Comparison of ENCODE assay signal across 10 cellular contexts in the genomic region with DNA sequence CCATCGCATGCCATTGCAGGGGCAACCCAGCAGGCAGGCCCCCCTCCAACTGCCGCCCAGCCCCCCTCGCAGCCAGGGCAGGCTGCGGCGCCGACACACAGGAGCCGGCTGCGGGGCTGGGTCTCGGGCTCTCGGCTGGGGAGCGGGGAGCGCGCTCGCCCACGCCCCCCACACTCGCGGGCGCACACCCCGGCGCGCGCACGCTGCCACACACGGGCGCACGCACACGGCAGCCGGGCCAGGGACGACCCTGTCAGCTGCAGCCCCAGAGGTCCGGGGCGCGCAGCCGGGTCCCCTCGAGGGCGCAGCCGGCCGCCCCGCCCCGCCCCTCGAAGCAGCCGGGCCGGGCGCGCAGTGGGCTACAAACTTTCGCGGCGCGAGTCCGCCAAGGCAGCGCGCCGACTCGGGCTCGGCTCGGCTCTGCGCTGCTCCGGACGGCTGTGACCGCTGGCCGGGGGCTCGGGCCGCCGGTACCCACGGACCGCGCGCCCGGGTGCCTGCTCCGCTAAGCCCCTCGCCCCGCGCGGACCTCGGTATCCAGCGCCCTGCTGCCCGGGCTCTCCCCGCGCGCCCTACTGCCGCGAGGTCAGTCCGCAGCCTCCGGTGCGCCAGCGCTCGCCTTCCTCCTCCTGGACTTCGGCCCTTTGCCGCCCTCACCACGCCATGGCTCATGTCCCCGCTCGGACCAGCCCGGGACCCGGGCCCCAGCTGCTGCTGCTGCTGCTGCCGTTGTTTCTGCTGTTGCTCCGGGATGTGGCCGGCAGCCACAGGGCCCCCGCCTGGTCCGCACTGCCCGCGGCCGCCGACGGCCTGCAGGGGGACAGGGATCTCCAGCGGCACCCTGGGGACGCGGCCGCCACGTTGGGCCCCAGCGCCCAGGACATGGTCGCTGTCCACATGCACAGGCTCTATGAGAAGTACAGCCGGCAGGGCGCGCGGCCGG. TPM values are rescaled to one million over a fixed set of nuclear protein-coding genes. Genes with fewer than 3 reads are reported as not detected.
A peak's percentile ranks its signal among the peaks of the same experiment; 100 is the strongest.
DNase-seq lines count a peak whose midpoint lies in the region; ATAC-seq lines count a peak whose summit lies in the region.
"Had no signal": no experiment of that assay in that cellular context is flagged by ENCODE, and none has a peak within 500 bp of the region (broad histone marks: within the 10 kb centered on the region; RNA-seq: fewer than 3 reads in every experiment).

A gene with protein sequence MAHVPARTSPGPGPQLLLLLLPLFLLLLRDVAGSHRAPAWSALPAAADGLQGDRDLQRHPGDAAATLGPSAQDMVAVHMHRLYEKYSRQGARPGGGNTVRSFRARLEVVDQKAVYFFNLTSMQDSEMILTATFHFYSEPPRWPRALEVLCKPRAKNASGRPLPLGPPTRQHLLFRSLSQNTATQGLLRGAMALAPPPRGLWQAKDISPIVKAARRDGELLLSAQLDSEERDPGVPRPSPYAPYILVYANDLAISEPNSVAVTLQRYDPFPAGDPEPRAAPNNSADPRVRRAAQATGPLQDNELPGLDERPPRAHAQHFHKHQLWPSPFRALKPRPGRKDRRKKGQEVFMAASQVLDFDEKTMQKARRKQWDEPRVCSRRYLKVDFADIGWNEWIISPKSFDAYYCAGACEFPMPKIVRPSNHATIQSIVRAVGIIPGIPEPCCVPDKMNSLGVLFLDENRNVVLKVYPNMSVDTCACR (plus strand): TSS at position 209 of the 943 bp plus-strand sequence. CDS start 455 bp downstream, at position 664.

- H3K36me3 Mint-ChIP-seq in IgD-negative memory B cell, result no peaks in the 10 kb centered on the region
- no peaks in the 10 kb centered on the region for H3K36me3 Mint-ChIP-seq in activated naive CD8-positive, alpha-beta T cell treated with anti-CD3 and anti-CD28 coated beads, Interleukin-2, amount 50 U/mL, for 24 hours (ENCODE audit: low read depth)
- no peaks in the 10 kb centered on the region for H3K36me3 Mint-ChIP-seq in stimulated activated naive B cell treated with anti-CD40 and anti-IgM and Interleukin-4, amounts not matched to agents 10 μg/mL and 1 μg/mL and 100 μg/mL, for 72 hours

- peaks cover 0 to 4% (median 3%) of the 10 kb centered on the region in 3 donors for H3K4me1 Mint-ChIP-seq in IgD-negative memory B cell
- H3K4me1 Mint-ChIP-seq in activated naive CD8-positive, alpha-beta T cell treated with anti-CD3 and anti-CD28 coated beads, Interleukin-2, amount 50 U/mL, for 24 hours, result peaks cover 15% of the 10 kb centered on the region
- H3K4me1 Mint-ChIP-seq in stimulated activated naive B cell treated with anti-CD40 and anti-IgM and Interleukin-4, amounts not matched to agents 10 μg/mL and 1 μg/mL and 100 μg/mL, for 72 hours, result peaks cover 0 to 3% of the 10 kb centered on the region in 2 donors

- peak within 1 kb of the TSS in 3 of 4 donors; percentile 50 to 79 (median 72) for H3K4me3 Mint-ChIP-seq in IgD-negative memory B cell
- H3K4me3 Mint-ChIP-seq in activated naive CD8-positive, alpha-beta T cell treated with anti-CD3 and anti-CD28 coated beads, Interleukin-2, amount 50 U/mL, for 24 hours, result peak within 1 kb of the TSS; percentile 76
- H3K4me3 Mint-ChIP-seq in stimulated activated naive B cell treated with anti-CD40 and anti-IgM and Interleukin-4, amounts not matched to agents 10 μg/mL and 1 μg/mL and 100 μg/mL, for 72 hours, result peak within 1 kb of the TSS; percentile 17 to 22

- H3K27ac Mint-ChIP-seq in IgD-negative memory B cell, result no peak within 1 kb of the TSS
- no peak within 1 kb of the TSS for H3K27ac Mint-ChIP-seq in activated naive CD8-positive, alpha-beta T cell treated with anti-CD3 and anti-CD28 coated beads, Interleukin-2, amount 50 U/mL, for 24 hours
- H3K27ac Mint-ChIP-seq in stimulated activated naive B cell treated with anti-CD40 and anti-IgM and Interleukin-4, amounts not matched to agents 10 μg/mL and 1 μg/mL and 100 μg/mL, for 72 hours, result no peak within 1 kb of the TSS

- peaks cover 16% of the 10 kb centered on the region for H3K27me3 Mint-ChIP-seq in IgD-negative memory B cell
- peaks cover 25% of the 10 kb centered on the region for H3K27me3 Mint-ChIP-seq in activated naive CD8-positive, alpha-beta T cell treated with anti-CD3 and anti-CD28 coated beads, Interleukin-2, amount 50 U/mL, for 24 hours
- peaks cover 31 to 63% of the 10 kb centered on the region in 2 donors for H3K27me3 Mint-ChIP-seq in stimulated activated naive B cell treated with anti-CD40 and anti-IgM and Interleukin-4, amounts not matched to agents 10 μg/mL and 1 μg/mL and 100 μg/mL, for 72 hours

- peaks cover 0 to 2% (median 0%) of the 10 kb centered on the region in 3 donors for H3K9me3 Mint-ChIP-seq in IgD-negative memory B cell
- no peaks in the 10 kb centered on the region for H3K9me3 Mint-ChIP-seq in activated naive CD8-positive, alpha-beta T cell treated with anti-CD3 and anti-CD28 coated beads, Interleukin-2, amount 50 U/mL, for 24 hours
- no peaks in the 10 kb centered on the region for H3K9me3 Mint-ChIP-seq in stimulated activated naive B cell treated with anti-CD40 and anti-IgM and Interleukin-4, amounts not matched to agents 10 μg/mL and 1 μg/mL and 100 μg/mL, for 72 hours

- peak; percentile 20 for DNase-seq in activated naive CD8-positive, alpha-beta T cell treated with anti-CD3 and anti-CD28 coated beads, Interleukin-2, amount 50 U/mL, for 24 hours
- DNase-seq in left lobe of liver (ENCODE audit: low spot score) (no peak), cerebellar cortex (ENCODE audit: low spot score) (no peak), NK-92 (lab: John Stamatoyannopoulos, UW; ENCODE audit: unreplicated experiment) (no peak), medulla oblongata (ENCODE audit: extremely low spot score) (no peak)
- DNase-seq in stimulated activated naive B cell treated with anti-CD40 and anti-IgM and Interleukin-4, amounts not matched to agents 10 μg/mL and 1 μg/mL and 100 μg/mL, for 72 hours, result no peak

- peak; percentile 25 for ATAC-seq in activated naive CD8-positive, alpha-beta T cell treated with anti-CD3 and anti-CD28 coated beads, Interleukin-2, amount 50 U/mL, for 24 hours
- ATAC-seq in left lobe of liver (peak; percentile 82), GM21723 (IDR thresholded peaks at IDR 0.05; ENCODE audit: unreplicated experiment) (no peak)
- no peak for ATAC-seq in stimulated activated naive B cell treated with anti-CD40 and anti-IgM and Interleukin-4, amounts not matched to agents 10 μg/mL and 1 μg/mL and 100 μg/mL, for 72 hours (replicated peaks)

RNA-seq across cellular contexts. Expression of the gene that starts here (rescaled TPM):
- not detected for polyA plus RNA-seq in IgD-negative memory B cell
- 0.08 TPM for total RNA-seq in left lobe of liver
- total RNA-seq: MCF 10A, myocyte had no signal

Comparison
In these comparisons a context has a peak if more than half of its experiments do, and no peak if none do; other contexts are left out.
1. Peak in ATAC-seq in left lobe of liver; RNA of the gene not detected or under 1 TPM.
2. H3K4me3 Mint-ChIP-seq: peak in every context shown above with its lines; median percentile 76 in activated naive CD8-positive, alpha-beta T cell treated with anti-CD3 and anti-CD28 coated beads, Interleukin-2, amount 50 U/mL, for 24 hours; 72 in IgD-negative memory B cell; 20 in stimulated activated naive B cell treated with anti-CD40 and anti-IgM and Interleukin-4, amounts not matched to agents 10 μg/mL and 1 μg/mL and 100 μg/mL, for 72 hours.